Comparison of ENCODE assay signal across 11 cellular contexts in the genomic region with DNA sequence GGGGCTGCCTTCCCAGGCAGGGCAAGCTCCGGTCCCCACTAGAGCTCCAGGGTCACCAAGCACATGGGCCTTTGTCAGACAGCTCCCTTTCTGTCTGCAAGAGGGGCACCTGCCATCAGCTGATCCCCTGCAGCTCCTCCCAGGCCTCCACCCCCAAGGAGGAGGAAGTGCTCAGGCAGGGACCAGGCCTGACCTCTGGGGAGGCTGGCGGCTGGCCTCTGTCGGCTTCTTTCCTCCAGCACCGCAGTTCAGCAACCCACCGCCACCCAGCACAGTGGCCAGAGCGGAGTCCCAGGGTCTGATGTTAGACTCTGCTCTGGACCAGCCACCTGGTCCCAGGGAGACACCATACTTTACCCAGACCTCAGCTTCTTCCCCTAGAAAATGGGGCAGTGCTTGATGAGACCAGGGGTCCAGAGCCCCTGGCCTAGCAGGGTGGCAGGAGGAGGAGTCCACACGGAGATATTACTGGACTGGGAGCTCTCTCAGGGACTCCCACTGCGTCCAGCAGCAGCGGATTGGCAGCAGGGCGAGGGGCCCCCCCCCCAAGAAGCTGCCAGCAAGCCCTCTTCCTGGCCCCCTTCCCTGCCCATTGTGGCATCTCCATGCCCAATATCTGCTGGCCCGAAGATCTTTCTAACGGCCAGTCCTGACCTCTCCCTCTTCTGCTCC. TPM values are rescaled to one million over a fixed set of nuclear protein-coding genes. Genes with fewer than 3 reads are reported as not detected.
DNase-seq lines count a peak whose midpoint lies in the region; ATAC-seq and TF ChIP-seq lines count a peak whose summit lies in the region.
"Had no signal": no experiment of that assay in that cellular context is flagged by ENCODE, and none has a peak within 500 bp of the region (broad histone marks: within the 10 kb centered on the region; RNA-seq: fewer than 3 reads in every experiment).

No MANE protein-coding gene starts in this region.

- peak overlapping the region; percentile 53 for H3K4me3 ChIP-seq in MM.1S (ENCODE audit: low read length)
- H3K4me3 ChIP-seq in hepatocyte: no peak overlapping the region
- H3K4me3 ChIP-seq: coronary artery, HAP-1 had no signal

- peak overlapping the region; percentile 56 for H3K27ac Mint-ChIP-seq in activated naive CD4-positive, alpha-beta T cell treated with anti-CD3 and anti-CD28 coated beads for 36 hours
- no peak overlapping the region for H3K27ac Mint-ChIP-seq in activated naive CD4-positive, alpha-beta T cell treated with anti-CD3 and anti-CD28 coated beads, Interleukin-2, amount 10 ng/mL, durations not matched to agents 7 days and 5 days
- H3K27ac Mint-ChIP-seq in activated T-helper 17 cell treated with anti-CD3 and anti-CD28 coated beads, Interleukin-2, amount 50 U/mL, for 72 hours: no peak overlapping the region

- DNase-seq in activated naive CD4-positive, alpha-beta T cell treated with anti-CD3 and anti-CD28 coated beads for 36 hours: no peak
- no peak for DNase-seq in activated naive CD4-positive, alpha-beta T cell treated with anti-CD3 and anti-CD28 coated beads, Interleukin-2, amount 10 ng/mL, durations not matched to agents 7 days and 5 days
- DNase-seq in MM.1S (peak; percentile 56), germinal center (ENCODE audit: low spot score) (peak; percentile 64), substantia nigra (lab: John Stamatoyannopoulos, UW) (peak in 1 of 49 donors; percentile 34), NCI-H1105 treated with DMSO at 0.1 percent for 48 hours (lab: John Stamatoyannopoulos, UW) (no peak), hepatocyte (ENCODE audit: low spot score) (no peak)
- DNase-seq: activated T-cell treated with anti-CD3 and anti-CD28 coated beads, Interleukin-2, amount 50 U/mL, for 4 hours had no signal

- H3K36me3 Mint-ChIP-seq in activated naive CD4-positive, alpha-beta T cell treated with anti-CD3 and anti-CD28 coated beads for 36 hours (ENCODE audit: low read depth): no peaks in the 10 kb centered on the region
- H3K36me3 Mint-ChIP-seq in activated naive CD4-positive, alpha-beta T cell treated with anti-CD3 and anti-CD28 coated beads, Interleukin-2, amount 10 ng/mL, durations not matched to agents 7 days and 5 days: peaks cover 1% of the 10 kb centered on the region
- peaks cover 5% of the 10 kb centered on the region for H3K36me3 Mint-ChIP-seq in activated T-helper 17 cell treated with anti-CD3 and anti-CD28 coated beads, Interleukin-2, amount 50 U/mL, for 72 hours (ENCODE audit: low read depth)

- H3K79me2 ChIP-seq in MM.1S (ENCODE audit: low read length): peaks cover 80% of the 10 kb centered on the region
- H3K79me2 ChIP-seq in hepatocyte: peaks cover 67% of the 10 kb centered on the region

- H3K36me3 ChIP-seq in MM.1S (replicated peaks; ENCODE audit: insufficient read depth, low read length) (no peaks in the 10 kb centered on the region), hepatocyte (replicated peaks; ENCODE audit: insufficient read depth, low read depth) (no peaks in the 10 kb centered on the region)

- no peak overlapping the region for H2AFZ ChIP-seq in MM.1S (ENCODE audit: low read length)
- H2AFZ ChIP-seq in hepatocyte: no peak overlapping the region

- H3K27ac ChIP-seq in MM.1S (ENCODE audit: low read length) (peak overlapping the region; percentile 97), substantia nigra (ENCODE audit: low read depth, low read length, poor library complexity, severe bottlenecking) (peak overlapping the region; percentile 29), hepatocyte (no peak overlapping the region)
- H3K27ac ChIP-seq: coronary artery had no signal

- TF ChIP-seq CTCF in MM.1S (IDR thresholded peaks at IDR 0.05; ENCODE audit: low read length) (no peak), hepatocyte (IDR thresholded peaks at IDR 0.05; ENCODE audit: poor library complexity) (no peak)

- peaks cover 33% of the 10 kb centered on the region for H3K4me1 ChIP-seq in MM.1S (ENCODE audit: low read length)
- H3K4me1 ChIP-seq in hepatocyte (ENCODE audit: insufficient read depth): peaks cover 3% of the 10 kb centered on the region
- H3K4me1 ChIP-seq: HAP-1 had no signal

- no peaks in the 10 kb centered on the region for H3K4me1 Mint-ChIP-seq in activated naive CD4-positive, alpha-beta T cell treated with anti-CD3 and anti-CD28 coated beads for 36 hours (ENCODE audit: low read depth)
- H3K4me1 Mint-ChIP-seq in activated naive CD4-positive, alpha-beta T cell treated with anti-CD3 and anti-CD28 coated beads, Interleukin-2, amount 10 ng/mL, durations not matched to agents 7 days and 5 days: no peaks in the 10 kb centered on the region
- no peaks in the 10 kb centered on the region for H3K4me1 Mint-ChIP-seq in activated T-helper 17 cell treated with anti-CD3 and anti-CD28 coated beads, Interleukin-2, amount 50 U/mL, for 72 hours

- H3K27me3 ChIP-seq in MM.1S (replicated peaks; ENCODE audit: insufficient read depth, low read length) (no peaks in the 10 kb centered on the region), hepatocyte (no peaks in the 10 kb centered on the region)

- no peak overlapping the region for H3K4me3 Mint-ChIP-seq in activated naive CD4-positive, alpha-beta T cell treated with anti-CD3 and anti-CD28 coated beads for 36 hours
- H3K4me3 Mint-ChIP-seq in activated naive CD4-positive, alpha-beta T cell treated with anti-CD3 and anti-CD28 coated beads, Interleukin-2, amount 10 ng/mL, durations not matched to agents 7 days and 5 days: no peak overlapping the region
- H3K4me3 Mint-ChIP-seq in activated T-helper 17 cell treated with anti-CD3 and anti-CD28 coated beads, Interleukin-2, amount 50 U/mL, for 72 hours: no peak overlapping the region
- H3K4me3 Mint-ChIP-seq: activated T-cell treated with anti-CD3 and anti-CD28 coated beads, Interleukin-2, amount 50 U/mL, for 4 hours had no signal

- H3K9me3 ChIP-seq in MM.1S (replicated peaks; ENCODE audit: insufficient read depth, low read length) (no peaks in the 10 kb centered on the region), hepatocyte (ENCODE audit: low read depth) (no peaks in the 10 kb centered on the region)
- H3K9me3 ChIP-seq: HAP-1 had no signal

- CTCF ChIA-PET in activated naive CD4-positive, alpha-beta T cell treated with anti-CD3 and anti-CD28 coated beads for 36 hours (lab: Charles Lee): interaction anchor here (1.1 kb wide), 1 partner anchor 57 kb away, joined by 3 read pairs; no protein-coding TSS in a partner anchor
- CTCF ChIA-PET in activated naive CD4-positive, alpha-beta T cell treated with anti-CD3 and anti-CD28 coated beads, Interleukin-2, amount 10 ng/mL, durations not matched to agents 7 days and 5 days (lab: Charles Lee): interaction anchor here (0.7 to 2.5 kb wide), 3 partner anchors 11 to 77 kb away, joined by 3 to 12 read pairs (median 5); no protein-coding TSS in a partner anchor

- no peaks in the 10 kb centered on the region for H3K9me3 Mint-ChIP-seq in activated naive CD4-positive, alpha-beta T cell treated with anti-CD3 and anti-CD28 coated beads for 36 hours
- no peaks in the 10 kb centered on the region for H3K9me3 Mint-ChIP-seq in activated naive CD4-positive, alpha-beta T cell treated with anti-CD3 and anti-CD28 coated beads, Interleukin-2, amount 10 ng/mL, durations not matched to agents 7 days and 5 days
- no peaks in the 10 kb centered on the region for H3K9me3 Mint-ChIP-seq in activated T-helper 17 cell treated with anti-CD3 and anti-CD28 coated beads, Interleukin-2, amount 50 U/mL, for 72 hours
- H3K9me3 Mint-ChIP-seq: activated T-cell treated with anti-CD3 and anti-CD28 coated beads, Interleukin-2, amount 50 U/mL, for 4 hours had no signal

- H3K9me2 ChIP-seq in MM.1S (replicated peaks; ENCODE audit: insufficient read depth, low read length) (no peaks in the 10 kb centered on the region), hepatocyte (replicated peaks; ENCODE audit: insufficient read depth) (no peaks in the 10 kb centered on the region)

- no peaks in the 10 kb centered on the region for H4K20me1 ChIP-seq in MM.1S (ENCODE audit: insufficient read depth, low read length)
- H4K20me1 ChIP-seq in hepatocyte (ENCODE audit: insufficient read depth, poor library complexity, severe bottlenecking): peaks cover 24% of the 10 kb centered on the region

- ATAC-seq in activated T-helper 17 cell treated with anti-CD3 and anti-CD28 coated beads, Interleukin-2, amount 50 U/mL, for 72 hours (replicated peaks): no peak
- ATAC-seq: activated T-cell treated with anti-CD3 and anti-CD28 coated beads, Interleukin-2, amount 50 U/mL, for 4 hours had no signal

- intact Hi-C loops in activated naive CD4-positive, alpha-beta T cell treated with anti-CD3 and anti-CD28 coated beads for 36 hours (cut with micrococcal nuclease): no loop called here

- peak overlapping the region; percentile 70 for H3K9ac ChIP-seq in MM.1S (ENCODE audit: low read length)

- H3K4me2 ChIP-seq in MM.1S (ENCODE audit: low read depth, low read length): peak overlapping the region; percentile 92
- no peak overlapping the region for H3K4me2 ChIP-seq in hepatocyte

- no peaks in the 10 kb centered on the region for H3K27me3 Mint-ChIP-seq in activated naive CD4-positive, alpha-beta T cell treated with anti-CD3 and anti-CD28 coated beads for 36 hours (ENCODE audit: low read depth)
- H3K27me3 Mint-ChIP-seq in activated naive CD4-positive, alpha-beta T cell treated with anti-CD3 and anti-CD28 coated beads, Interleukin-2, amount 10 ng/mL, durations not matched to agents 7 days and 5 days: no peaks in the 10 kb centered on the region
- H3K27me3 Mint-ChIP-seq in activated T-helper 17 cell treated with anti-CD3 and anti-CD28 coated beads, Interleukin-2, amount 50 U/mL, for 72 hours: no peaks in the 10 kb centered on the region

- peaks cover 28% of the 10 kb centered on the region for H3F3A ChIP-seq in MM.1S (ENCODE audit: insufficient read depth, low read length)

- 93% methylated on average over 10 of the region's 12 CpGs for WGBS in hepatocyte (ENCODE audit: low lambda C conversion rate, missing lambda C conversion rate)

RNA-seq across cellular contexts. Expression of a gene that starts 24.1 kb away (rescaled TPM):
- under 1 TPM in 1 of 2 experiments, not detected in 1; 0.17 TPM for total RNA-seq in activated naive CD4-positive, alpha-beta T cell treated with anti-CD3 and anti-CD28 coated beads for 36 hours
- total RNA-seq in activated T-helper 17 cell treated with anti-CD3 and anti-CD28 coated beads, Interleukin-2, amount 50 U/mL, for 72 hours: under 1 TPM; 0.06 to 0.40 TPM
- total RNA-seq in hepatocyte: 0.08 and 0.27 TPM in 2 replicates
- 0.50 and 0.60 TPM in 2 replicates for polyA plus RNA-seq in hepatocyte

RNA-seq across cellular contexts. Expression of a gene that starts 41.4 kb away (rescaled TPM):
- 10 to 100 TPM; 28.1 to 28.4 TPM for total RNA-seq in activated naive CD4-positive, alpha-beta T cell treated with anti-CD3 and anti-CD28 coated beads for 36 hours
- 10 to 100 TPM; 12.9 to 32.1 TPM for total RNA-seq in activated T-helper 17 cell treated with anti-CD3 and anti-CD28 coated beads, Interleukin-2, amount 50 U/mL, for 72 hours
- 24.6 and 25.7 TPM in 2 replicates for total RNA-seq in hepatocyte
- 60.1 and 75.8 TPM in 2 replicates for polyA plus RNA-seq in hepatocyte

RNA-seq across cellular contexts. Expression of a gene that starts 41.9 kb away (rescaled TPM):
- 1 to 10 TPM; 5.1 to 6.5 TPM for total RNA-seq in activated naive CD4-positive, alpha-beta T cell treated with anti-CD3 and anti-CD28 coated beads for 36 hours
- total RNA-seq in activated T-helper 17 cell treated with anti-CD3 and anti-CD28 coated beads, Interleukin-2, amount 50 U/mL, for 72 hours: 10 to 100 TPM; 13.9 to 16.7 TPM
- total RNA-seq in hepatocyte: 8.4 and 12.5 TPM in 2 replicates
- polyA plus RNA-seq in hepatocyte: 15.6 and 17.1 TPM in 2 replicates

RNA-seq across cellular contexts. Expression of a gene that starts 43.7 kb away (rescaled TPM):
- total RNA-seq in activated naive CD4-positive, alpha-beta T cell treated with anti-CD3 and anti-CD28 coated beads for 36 hours: 10 to 100 TPM; 10.2 to 10.3 TPM
- total RNA-seq in activated T-helper 17 cell treated with anti-CD3 and anti-CD28 coated beads, Interleukin-2, amount 50 U/mL, for 72 hours: 10 to 100 TPM; 19.8 to 27.7 TPM
- total RNA-seq in hepatocyte: 28.1 and 30.8 TPM in 2 replicates
- 14.0 and 15.2 TPM in 2 replicates for polyA plus RNA-seq in hepatocyte

RNA-seq across cellular contexts. Expression of a gene that starts 57.6 kb away (rescaled TPM):
- total RNA-seq in activated naive CD4-positive, alpha-beta T cell treated with anti-CD3 and anti-CD28 coated beads for 36 hours: 10 to 100 TPM; 14.7 to 15.4 TPM
- 10 to 100 TPM; 56.9 to 57.2 TPM for total RNA-seq in activated T-helper 17 cell treated with anti-CD3 and anti-CD28 coated beads, Interleukin-2, amount 50 U/mL, for 72 hours
- total RNA-seq in hepatocyte: 48.8 and 50.7 TPM in 2 replicates
- polyA plus RNA-seq in hepatocyte: 55.3 and 69.0 TPM in 2 replicates

Comparison
In these comparisons a context has a peak if more than half of its experiments do, and no peak if none do; other contexts are left out.
1. DNase-seq: peak in MM.1S (single experiment) and germinal center (single experiment); none in activated naive CD4-positive, alpha-beta T cell treated with anti-CD3 and anti-CD28 coated beads for 36 hours (single experiment), activated naive CD4-positive, alpha-beta T cell treated with anti-CD3 and anti-CD28 coated beads, Interleukin-2, amount 10 ng/mL, durations not matched to agents 7 days and 5 days (single experiment), NCI-H1105 treated with DMSO at 0.1 percent for 48 hours (single experiment) and hepatocyte (single experiment).